In genomic region chr4:83282049-83282535, GRCh38 we compare ENCODE assay signal across 1 cellular context.
A peak's percentile ranks its signal among the peaks of the same experiment; 100 is the strongest.
TF ChIP-seq lines count a peak whose summit lies in the region.

No MANE protein-coding gene starts in this region.

TF ChIP-seq in K562, 482 proteins besides CTCF, POLR2A, EP300 and RAD21 (continued from another document):
- TF ChIP-seq, protein P1, sequence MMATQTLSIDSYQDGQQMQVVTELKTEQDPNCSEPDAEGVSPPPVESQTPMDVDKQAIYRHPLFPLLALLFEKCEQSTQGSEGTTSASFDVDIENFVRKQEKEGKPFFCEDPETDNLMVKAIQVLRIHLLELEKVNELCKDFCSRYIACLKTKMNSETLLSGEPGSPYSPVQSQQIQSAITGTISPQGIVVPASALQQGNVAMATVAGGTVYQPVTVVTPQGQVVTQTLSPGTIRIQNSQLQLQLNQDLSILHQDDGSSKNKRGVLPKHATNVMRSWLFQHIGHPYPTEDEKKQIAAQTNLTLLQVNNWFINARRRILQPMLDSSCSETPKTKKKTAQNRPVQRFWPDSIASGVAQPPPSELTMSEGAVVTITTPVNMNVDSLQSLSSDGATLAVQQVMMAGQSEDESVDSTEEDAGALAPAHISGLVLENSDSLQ (IDR thresholded peaks at IDR 0.05): peak; percentile 44; the same call in 1 of the 2 replicates
TF ChIP-seq in K562: peak in this region for 3.
